ENCODE assay signal across 28 cellular contexts in genomic region chr16:56252835-56253234, GRCh38.
DNase-seq lines count a peak whose midpoint lies in the region; ATAC-seq, FAIRE-seq and TF ChIP-seq lines count a peak whose summit lies in the region.
"Had no signal": no experiment of that assay in that cellular context is flagged by ENCODE, and none has a peak within 500 bp of the region (broad histone marks: within the 10 kb centered on the region; RNA-seq: fewer than 3 reads in every experiment).

No MANE protein-coding gene starts in this region.

- H3K36me3 Mint-ChIP-seq in immature natural killer cell = peaks cover 0 to 8% (median 0%) of the 10 kb centered on the region in 3 donors
- no peaks in the 10 kb centered on the region for H3K36me3 Mint-ChIP-seq in stimulated activated naive B cell treated with anti-CD40 and anti-IgM and Interleukin-4, amounts not matched to agents 10 μg/mL and 1 μg/mL and 100 μg/mL, for 72 hours
- H3K36me3 Mint-ChIP-seq: activated naive CD8-positive, alpha-beta T cell treated with anti-CD3 and anti-CD28 coated beads for 36 hours; CD14-positive monocyte had no signal

- H3K9me3 ChIP-seq in body of pancreas = no peaks in the 10 kb centered on the region
- no peaks in the 10 kb centered on the region for H3K9me3 ChIP-seq in kidney (ENCODE audit: control insufficient read depth in 1 of 2, low read length in 2 of 2)
- H3K9me3 ChIP-seq in skeletal muscle tissue (ENCODE audit: control insufficient read depth in 3 of 3, low read length in 3 of 3) = no peaks in the 10 kb centered on the region
- no peaks in the 10 kb centered on the region for H3K9me3 ChIP-seq in prostate gland
- no peaks in the 10 kb centered on the region for H3K9me3 ChIP-seq in uterus
- H3K9me3 ChIP-seq: colonic mucosa, esophagus squamous epithelium, gastroesophageal sphincter had no signal

- peak; percentile 40 for ATAC-seq in body of pancreas
- ATAC-seq in stimulated activated naive B cell treated with anti-CD40 and anti-IgM and Interleukin-4, amounts not matched to agents 10 μg/mL and 1 μg/mL and 100 μg/mL, for 72 hours (replicated peaks) = no peak
- ATAC-seq: gastroesophageal sphincter had no signal

- H3K4me3 ChIP-seq in body of pancreas (no peak overlapping the region), kidney (ENCODE audit: low read length in 2 of 2) (no peak overlapping the region), skeletal muscle tissue (ENCODE audit: low read length in 3 of 3) (no peak overlapping the region), prostate gland (no peak overlapping the region), uterus (no peak overlapping the region)
- H3K4me3 ChIP-seq: colonic mucosa, esophagus squamous epithelium, gastroesophageal sphincter, GM23248 had no signal

- no peak for TF ChIP-seq CTCF in body of pancreas (IDR thresholded peaks at IDR 0.05)
- no peak for TF ChIP-seq CTCF in kidney (IDR thresholded peaks at IDR 0.05; ENCODE audit: borderline replicate concordance, extremely low read depth, insufficient read depth)
- no peak for TF ChIP-seq CTCF in prostate gland (IDR thresholded peaks at IDR 0.05)
- TF ChIP-seq CTCF in uterus (IDR thresholded peaks at IDR 0.05) = no peak

- no peak overlapping the region for H3K27ac Mint-ChIP-seq in immature natural killer cell
- no peak overlapping the region for H3K27ac Mint-ChIP-seq in stimulated activated naive B cell treated with anti-CD40 and anti-IgM and Interleukin-4, amounts not matched to agents 10 μg/mL and 1 μg/mL and 100 μg/mL, for 72 hours
- H3K27ac Mint-ChIP-seq: activated naive CD8-positive, alpha-beta T cell treated with anti-CD3 and anti-CD28 coated beads for 36 hours; activated T-helper 2 cell treated with anti-CD3 and anti-CD28 coated beads, Interferon-gamma antibody, Interleukin-2, Interleukin-4, amounts not matched to agents 10 μg/mL and 5 μg/mL and 100 μg/mL, durations not matched to agents 14 hours and 24 hours and 36 hours; CD14-positive monocyte; endodermal cell; stimulated activated naive CD8-positive, alpha-beta T cell treated with anti-CD3 and anti-CD28 coated beads, Interleukin-15, Interleukin-2, amounts not matched to agents 100 ng/mL and 50 ng/mL, for 24 hours had no signal

- peak; percentile 67 for DNase-seq in EH (ENCODE audit: low read depth)
- DNase-seq in body of pancreas = peak in 1 of 4 donors; percentile 25
- DNase-seq in kidney = peak; percentile 81
- DNase-seq in immature natural killer cell = no peak
- no peak for DNase-seq in prostate gland (ENCODE audit: low spot score)
- DNase-seq in uterus = no peak
- DNase-seq in stimulated activated naive B cell treated with anti-CD40 and anti-IgM and Interleukin-4, amounts not matched to agents 10 μg/mL and 1 μg/mL and 100 μg/mL, for 72 hours = no peak
- DNase-seq: activated naive CD8-positive, alpha-beta T cell treated with anti-CD3 and anti-CD28 coated beads for 36 hours; colonic mucosa; endodermal cell; esophagus squamous epithelium; GM23248; Karpas-422; MV-4-11; NCI-H187; NCI-H69; posterior cingulate gyrus; RPMI8226; stimulated activated CD4-positive, alpha-beta T cell treated with anti-CD3 and anti-CD28 coated beads, Interleukin-2, amount 100 ng/mL, for 48 hours had no signal

- intact Hi-C loops in body of pancreas (cut with DNase I) (no loop called here), kidney (cut with DNase I) (no loop called here), prostate gland (cut with DNase I) (no loop called here), uterus (cut with DNase I; ENCODE audit: low total_unique reads) (no loop called here)

- H3K36me3 ChIP-seq in body of pancreas (replicated peaks in 1 of 2; ENCODE audit: insufficient read depth in 1 of 2, low read depth in 2 of 2) (no peaks in the 10 kb centered on the region), kidney (ENCODE audit: control insufficient read depth in 1 of 2, insufficient read depth in 2 of 2, low read length in 2 of 2) (no peaks in the 10 kb centered on the region), skeletal muscle tissue (ENCODE audit: control insufficient read depth in 3 of 3, insufficient read depth in 3 of 3, low read length in 3 of 3) (no peaks in the 10 kb centered on the region), prostate gland (no peaks in the 10 kb centered on the region), uterus (no peaks in the 10 kb centered on the region)
- H3K36me3 ChIP-seq: colonic mucosa, esophagus squamous epithelium, gastroesophageal sphincter had no signal

- H3K4me1 Mint-ChIP-seq in immature natural killer cell = no peaks in the 10 kb centered on the region
- no peaks in the 10 kb centered on the region for H3K4me1 Mint-ChIP-seq in stimulated activated naive B cell treated with anti-CD40 and anti-IgM and Interleukin-4, amounts not matched to agents 10 μg/mL and 1 μg/mL and 100 μg/mL, for 72 hours
- H3K4me1 Mint-ChIP-seq: activated naive CD8-positive, alpha-beta T cell treated with anti-CD3 and anti-CD28 coated beads for 36 hours; CD14-positive monocyte; endodermal cell; neural crest cell had no signal

- no peak for FAIRE-seq in kidney (lab: Jason Lieb, UNC)
- FAIRE-seq: GM12891, HTR-8/SVneo had no signal

- peaks cover 0 to 2% (median 0%) of the 10 kb centered on the region in 3 donors for H3K27me3 Mint-ChIP-seq in immature natural killer cell (ENCODE audit: low read depth in 3 of 3)
- peaks cover 0 to 12% of the 10 kb centered on the region in 2 donors for H3K27me3 Mint-ChIP-seq in stimulated activated naive B cell treated with anti-CD40 and anti-IgM and Interleukin-4, amounts not matched to agents 10 μg/mL and 1 μg/mL and 100 μg/mL, for 72 hours
- H3K27me3 Mint-ChIP-seq: activated naive CD8-positive, alpha-beta T cell treated with anti-CD3 and anti-CD28 coated beads for 36 hours; brain had no signal

- H3K27ac ChIP-seq in body of pancreas = no peak overlapping the region
- no peak overlapping the region for H3K27ac ChIP-seq in kidney (ENCODE audit: low read depth in 2 of 2, low read length in 2 of 2)
- H3K27ac ChIP-seq in skeletal muscle tissue (ENCODE audit: low read depth, low read length) = peak overlapping the region; percentile 9
- no peak overlapping the region for H3K27ac ChIP-seq in prostate gland
- no peak overlapping the region for H3K27ac ChIP-seq in uterus
- H3K27ac ChIP-seq: colonic mucosa, gastroesophageal sphincter, GM23248 had no signal

- H3K9ac ChIP-seq in kidney (ENCODE audit: low read length in 2 of 2) = no peak overlapping the region
- peak overlapping the region in 2 of 3 donors; percentile 10 to 16 for H3K9ac ChIP-seq in skeletal muscle tissue (ENCODE audit: low read depth in 1 of 3, low read length in 3 of 3)
- H3K9ac ChIP-seq: GM23248 had no signal

- no peak overlapping the region for H3K4me3 Mint-ChIP-seq in immature natural killer cell
- H3K4me3 Mint-ChIP-seq in stimulated activated naive B cell treated with anti-CD40 and anti-IgM and Interleukin-4, amounts not matched to agents 10 μg/mL and 1 μg/mL and 100 μg/mL, for 72 hours = no peak overlapping the region
- H3K4me3 Mint-ChIP-seq: activated naive CD8-positive, alpha-beta T cell treated with anti-CD3 and anti-CD28 coated beads for 36 hours; brain; CD14-positive monocyte; endodermal cell; neural crest cell; stimulated activated naive CD8-positive, alpha-beta T cell treated with anti-CD3 and anti-CD28 coated beads, Interleukin-15, Interleukin-2, amounts not matched to agents 100 ng/mL and 50 ng/mL, for 24 hours had no signal

- H3K27me3 ChIP-seq in body of pancreas (no peaks in the 10 kb centered on the region), skeletal muscle tissue (ENCODE audit: control insufficient read depth in 3 of 3, insufficient read depth in 3 of 3, low read length in 3 of 3) (no peaks in the 10 kb centered on the region), prostate gland (replicated peaks; ENCODE audit: insufficient read depth) (no peaks in the 10 kb centered on the region), uterus (no peaks in the 10 kb centered on the region)
- H3K27me3 ChIP-seq: colonic mucosa, gastroesophageal sphincter had no signal

- WGBS in body of pancreas, 2 donors = 69% methylated on average over 3 to 4 of the region's 4 CpGs
- WGBS in prostate gland = 64% methylated on average over 4 of the region's 4 CpGs

- H3K9me3 Mint-ChIP-seq in immature natural killer cell = no peaks in the 10 kb centered on the region
- peaks cover 0 to 2% of the 10 kb centered on the region in 2 donors for H3K9me3 Mint-ChIP-seq in stimulated activated naive B cell treated with anti-CD40 and anti-IgM and Interleukin-4, amounts not matched to agents 10 μg/mL and 1 μg/mL and 100 μg/mL, for 72 hours
- H3K9me3 Mint-ChIP-seq: activated naive CD8-positive, alpha-beta T cell treated with anti-CD3 and anti-CD28 coated beads for 36 hours; activated T-helper 2 cell treated with anti-CD3 and anti-CD28 coated beads, Interferon-gamma antibody, Interleukin-2, Interleukin-4, amounts not matched to agents 10 μg/mL and 5 μg/mL and 100 μg/mL, durations not matched to agents 14 hours and 24 hours and 36 hours; endodermal cell; neural crest cell; stimulated activated naive CD8-positive, alpha-beta T cell treated with anti-CD3 and anti-CD28 coated beads, Interleukin-15, Interleukin-2, amounts not matched to agents 100 ng/mL and 50 ng/mL, for 24 hours had no signal

- TF ChIP-seq POLR2A in body of pancreas (IDR thresholded peaks at IDR 0.05) (no peak), prostate gland (IDR thresholded peaks at IDR 0.05) (no peak), uterus (IDR thresholded peaks at IDR 0.05) (no peak)

- H3K4me1 ChIP-seq in body of pancreas (no peaks in the 10 kb centered on the region), kidney (ENCODE audit: control insufficient read depth in 1 of 2, insufficient read depth in 1 of 2, low read depth in 1 of 2, low read length in 2 of 2) (peaks cover 2 to 6% of the 10 kb centered on the region in 2 donors), skeletal muscle tissue (ENCODE audit: control insufficient read depth in 3 of 3, insufficient read depth in 3 of 3, low read length in 3 of 3) (peaks cover 19 to 25% (median 22%) of the 10 kb centered on the region in 3 donors), prostate gland (replicated peaks) (no peaks in the 10 kb centered on the region), uterus (no peaks in the 10 kb centered on the region)
- H3K4me1 ChIP-seq: colonic mucosa had no signal

Comparison
In these comparisons a context has a peak if more than half of its experiments do, and no peak if none do; other contexts are left out.
1. DNase-seq: peak in EH (single experiment) and kidney (single experiment); none in immature natural killer cell (0 of 3), prostate gland (single experiment), uterus (0 of 2) and stimulated activated naive B cell treated with anti-CD40 and anti-IgM and Interleukin-4, amounts not matched to agents 10 μg/mL and 1 μg/mL and 100 μg/mL, for 72 hours (single experiment).
2. H3K9ac ChIP-seq: peak in skeletal muscle tissue (2 of 3); none in kidney (0 of 2).